In the genomic region with DNA sequence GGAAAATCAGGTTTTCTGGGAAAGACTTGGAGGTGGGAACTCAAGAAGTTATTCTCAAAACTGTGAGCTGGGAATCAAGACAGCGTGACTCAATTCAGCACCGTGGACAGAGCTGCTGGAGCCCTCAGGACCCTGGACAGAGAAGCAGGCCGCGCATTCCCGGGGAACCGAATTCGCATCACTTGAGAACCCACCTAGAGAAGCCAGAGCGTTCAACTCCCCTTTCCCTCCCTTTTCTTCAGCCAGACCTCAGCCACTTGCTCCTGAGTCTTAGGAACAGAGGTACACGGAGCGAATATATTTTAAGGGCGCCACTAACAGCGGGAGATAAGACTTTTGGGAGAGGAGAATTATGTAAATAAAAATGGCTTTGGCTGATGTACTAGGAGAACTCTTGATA, we compare ENCODE assay signal across 9 cellular contexts. TPM values are rescaled to one million over a fixed set of nuclear protein-coding genes. Genes with fewer than 3 reads are reported as not detected.
DNase-seq lines count a peak whose midpoint lies in the region; ATAC-seq, FAIRE-seq and TF ChIP-seq lines count a peak whose summit lies in the region.
"Had no signal": no experiment of that assay in that cellular context is flagged by ENCODE, and none has a peak within 500 bp of the region (broad histone marks: within the 10 kb centered on the region; RNA-seq: fewer than 3 reads in every experiment).

No MANE protein-coding gene starts in this region.

- no peak for ATAC-seq in HG02759 (IDR thresholded peaks at IDR 0.05; ENCODE audit: unreplicated experiment)

- FAIRE-seq in HTR-8/SVneo (lab: Jason Lieb, UNC): peak; percentile 20
- no peak for FAIRE-seq in bronchial epithelial cell (lab: Jason Lieb, UNC)
- no peak for FAIRE-seq in kidney (lab: Jason Lieb, UNC)

- TF ChIP-seq CTCF in bronchial epithelial cell (IDR thresholded peaks at IDR 0.05; ENCODE audit: insufficient read depth, low read length, severe bottlenecking) (no peak), kidney (IDR thresholded peaks at IDR 0.05; ENCODE audit: borderline replicate concordance, extremely low read depth, insufficient read depth) (peak; percentile 9)

- H3K9me3 ChIP-seq in kidney (ENCODE audit: control insufficient read depth in 1 of 2, low read length in 2 of 2): no peaks in the 10 kb centered on the region

- intact Hi-C loops in kidney (cut with DNase I): no loop called here

- no peak overlapping the region for H3K4me3 ChIP-seq in bronchial epithelial cell (ENCODE audit: low read depth, low read length)
- H3K4me3 ChIP-seq in kidney (ENCODE audit: low read length in 2 of 2): no peak overlapping the region
- H3K4me3 ChIP-seq: BLaER1 treated with 17β-estradiol and CSF1 and Interleukin-3, amounts not matched to agents 10 nM and 100 nM had no signal

- H3K9ac ChIP-seq in kidney (ENCODE audit: low read length in 2 of 2): no peak overlapping the region
- H3K9ac ChIP-seq: BLaER1 treated with 17β-estradiol and CSF1 and Interleukin-3, amounts not matched to agents 10 nM and 100 nM had no signal

- peaks cover 0 to 2% of the 10 kb centered on the region in 2 donors for H3K4me1 ChIP-seq in kidney (ENCODE audit: control insufficient read depth in 1 of 2, insufficient read depth in 1 of 2, low read depth in 1 of 2, low read length in 2 of 2)

- DNase-seq in 8988T (peak; percentile 61), HTR-8/SVneo (ENCODE audit: insufficient read length, low spot score) (peak; percentile 49), bronchial epithelial cell (ENCODE audit: low read depth) (peak; percentile 50), kidney (peak; percentile 87), NCI-H524 (lab: John Stamatoyannopoulos, UW) (no peak)
- peak; percentile 62 for DNase-seq in activated CD4-positive, CD25-positive, alpha-beta regulatory T cell treated with anti-CD3 and anti-CD28 coated beads, Interleukin-2, amount 50 U/mL, for 16 hours (ENCODE audit: low read depth, low spot score)
- peak; percentile 61 for DNase-seq in stimulated activated CD4-positive, alpha-beta T cell treated with anti-CD3 and anti-CD28 coated beads, Interleukin-1b, Interleukin-23, amount 100 ng/mL, for 48 hours

- H3K27ac ChIP-seq in kidney (ENCODE audit: low read depth in 2 of 2, low read length in 2 of 2): no peak overlapping the region
- H3K27ac ChIP-seq: BLaER1 treated with 17β-estradiol and CSF1 and Interleukin-3, amounts not matched to agents 10 nM and 100 nM had no signal

- H3K36me3 ChIP-seq in bronchial epithelial cell (ENCODE audit: control insufficient read depth, insufficient read depth, low read length): no peaks in the 10 kb centered on the region
- H3K36me3 ChIP-seq in kidney (ENCODE audit: control insufficient read depth in 1 of 2, insufficient read depth in 2 of 2, low read length in 2 of 2): no peaks in the 10 kb centered on the region
- H3K36me3 ChIP-seq: BLaER1 treated with 17β-estradiol and CSF1 and Interleukin-3, amounts not matched to agents 10 nM and 100 nM had no signal

- peaks cover 34% of the 10 kb centered on the region for H3K27me3 ChIP-seq in bronchial epithelial cell (ENCODE audit: control insufficient read depth, insufficient read depth, low read length)

RNA-seq across cellular contexts. Expression of gene LIN28A, which starts 2.0 kb away (rescaled TPM):
- not detected in 2 replicates for total RNA-seq in bronchial epithelial cell
- total RNA-seq in kidney: not detected
- not detected for polyA plus RNA-seq in kidney (ENCODE audit: insufficient read depth, low read depth, low replicate concordance)

RNA-seq across cellular contexts. Expression of gene DHDDS, which starts 23.5 kb away (rescaled TPM):
- total RNA-seq in bronchial epithelial cell (55.3 and 64.9 TPM in 2 replicates), kidney (53.4 TPM)
- 41.8 TPM for polyA plus RNA-seq in kidney (ENCODE audit: insufficient read depth, low read depth, low replicate concordance)

RNA-seq across cellular contexts. Expression of gene ZNF683, which starts 36.1 kb away (rescaled TPM):
- total RNA-seq in bronchial epithelial cell (not detected in 2 replicates), kidney (0.25 TPM)
- not detected for polyA plus RNA-seq in kidney (ENCODE audit: insufficient read depth, low read depth, low replicate concordance)

RNA-seq across cellular contexts. Expression of gene CRYBG2, which starts 54.7 kb away (rescaled TPM):
- total RNA-seq in bronchial epithelial cell: 19.5 and 67.7 TPM in 2 replicates
- total RNA-seq in kidney: 2.2 TPM
- polyA plus RNA-seq in kidney (ENCODE audit: insufficient read depth, low read depth, low replicate concordance): not detected

Comparison
In these comparisons a context has a peak if more than half of its experiments do, and no peak if none do; other contexts are left out.
1. DNase-seq: peak in 8988T (single experiment), HTR-8/SVneo (single experiment), activated CD4-positive, CD25-positive, alpha-beta regulatory T cell treated with anti-CD3 and anti-CD28 coated beads, Interleukin-2, amount 50 U/mL, for 16 hours (single experiment), bronchial epithelial cell (single experiment), kidney (single experiment) and stimulated activated CD4-positive, alpha-beta T cell treated with anti-CD3 and anti-CD28 coated beads, Interleukin-1b, Interleukin-23, amount 100 ng/mL, for 48 hours (single experiment); none in NCI-H524 (0 of 2).